1 cellular context compared by ENCODE assay signal in the genomic region with DNA sequence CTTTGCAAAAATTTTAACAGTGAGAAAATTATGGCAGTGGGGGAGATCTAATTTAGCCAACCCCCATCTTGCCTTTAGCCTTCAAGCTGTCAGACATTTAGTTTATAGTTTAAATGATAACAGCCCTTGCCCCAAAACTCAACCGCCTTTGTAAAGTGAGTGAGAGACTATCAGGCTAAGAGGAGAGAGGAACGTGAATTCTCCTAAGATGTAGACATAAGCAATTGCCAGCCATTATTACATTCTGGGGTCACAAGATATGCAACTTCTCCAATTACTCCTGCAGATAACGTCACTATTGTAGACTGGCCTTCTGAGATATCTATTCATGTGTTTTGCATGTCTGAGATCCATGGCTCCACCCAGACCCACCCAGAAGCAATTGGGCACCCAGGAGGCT.
TF ChIP-seq lines count a peak whose summit lies in the region.

No MANE protein-coding gene starts in this region.

TF ChIP-seq in K562, 482 proteins besides CTCF, POLR2A, EP300 and RAD21 (continued from another document and continues in another):
- TF ChIP-seq, protein P1, sequence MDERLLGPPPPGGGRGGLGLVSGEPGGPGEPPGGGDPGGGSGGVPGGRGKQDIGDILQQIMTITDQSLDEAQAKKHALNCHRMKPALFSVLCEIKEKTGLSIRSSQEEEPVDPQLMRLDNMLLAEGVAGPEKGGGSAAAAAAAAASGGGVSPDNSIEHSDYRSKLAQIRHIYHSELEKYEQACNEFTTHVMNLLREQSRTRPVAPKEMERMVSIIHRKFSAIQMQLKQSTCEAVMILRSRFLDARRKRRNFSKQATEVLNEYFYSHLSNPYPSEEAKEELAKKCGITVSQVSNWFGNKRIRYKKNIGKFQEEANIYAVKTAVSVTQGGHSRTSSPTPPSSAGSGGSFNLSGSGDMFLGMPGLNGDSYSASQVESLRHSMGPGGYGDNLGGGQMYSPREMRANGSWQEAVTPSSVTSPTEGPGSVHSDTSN (CRISPR knock-in tag; IDR thresholded peaks at IDR 0.05; ENCODE audit: low read depth) = no peak
- TF ChIP-seq, protein P1 (tag; conservative IDR thresholded peaks at IDR 0.05; ENCODE audit: low read depth) = peak; percentile 69
- peak; percentile 13 for TF ChIP-seq NEUROD1 (IDR thresholded peaks at IDR 0.05; ENCODE audit: borderline replicate concordance, low read depth, low read length, partially characterized antibody)
- no peak for TF ChIP-seq GABPA (tag; conservative IDR thresholded peaks at IDR 0.05; ENCODE audit: low read depth)
- TF ChIP-seq DPF2 (IDR thresholded peaks at IDR 0.05) = peak; percentile 76
- peak; percentile 95 for TF ChIP-seq TEAD4 (IDR thresholded peaks at IDR 0.05; ENCODE audit: low read length)
- no peak for TF ChIP-seq TEAD4 (CRISPR knock-in tag; IDR thresholded peaks at IDR 0.05; ENCODE audit: borderline replicate concordance)
- TF ChIP-seq ERF (CRISPR knock-in tag; IDR thresholded peaks at IDR 0.05) = no peak
- TF ChIP-seq EHMT2 (IDR thresholded peaks at IDR 0.05) = peak; percentile 10; the same call in 1 of the 2 replicates
- no peak for TF ChIP-seq POLR3A (IDR thresholded peaks at IDR 0.05; ENCODE audit: borderline replicate concordance, extremely low read depth, insufficient read depth, insufficient read length)
- peak; percentile 28; the same call in 1 of the 2 replicates for TF ChIP-seq TOE1 (IDR thresholded peaks at IDR 0.05; ENCODE audit: borderline replicate concordance)
- TF ChIP-seq TOE1 (CRISPR knock-in tag; IDR thresholded peaks at IDR 0.05; ENCODE audit: borderline replicate concordance, low read depth) = no peak
- TF ChIP-seq ZNF174 (CRISPR knock-in tag; IDR thresholded peaks at IDR 0.05) = no peak
- TF ChIP-seq GTF2E2 (tag; IDR thresholded peaks at IDR 0.05) = no peak
- no peak for TF ChIP-seq COPS2 (conservative IDR thresholded peaks at IDR 0.05)
- TF ChIP-seq BDP1 (IDR thresholded peaks at IDR 0.05; ENCODE audit: insufficient read depth, insufficient read length) = no peak
- TF ChIP-seq RFX7 (CRISPR knock-in tag; IDR thresholded peaks at IDR 0.05) = no peak
- TF ChIP-seq NONO (IDR thresholded peaks at IDR 0.05; ENCODE audit: low read depth in 2 of 2, low read length in 1 of 2) = 0 out of 4 replicates have a peak, but pooled peaks of 1 of the 2 experiments have one; percentile 30
- no peak for TF ChIP-seq ZNF224 (CRISPR knock-in tag; IDR thresholded peaks at IDR 0.05)
- no peak for TF ChIP-seq EWSR1 (IDR thresholded peaks at IDR 0.05; ENCODE audit: borderline replicate concordance, low read depth, partially characterized antibody)
- TF ChIP-seq, protein P2, sequence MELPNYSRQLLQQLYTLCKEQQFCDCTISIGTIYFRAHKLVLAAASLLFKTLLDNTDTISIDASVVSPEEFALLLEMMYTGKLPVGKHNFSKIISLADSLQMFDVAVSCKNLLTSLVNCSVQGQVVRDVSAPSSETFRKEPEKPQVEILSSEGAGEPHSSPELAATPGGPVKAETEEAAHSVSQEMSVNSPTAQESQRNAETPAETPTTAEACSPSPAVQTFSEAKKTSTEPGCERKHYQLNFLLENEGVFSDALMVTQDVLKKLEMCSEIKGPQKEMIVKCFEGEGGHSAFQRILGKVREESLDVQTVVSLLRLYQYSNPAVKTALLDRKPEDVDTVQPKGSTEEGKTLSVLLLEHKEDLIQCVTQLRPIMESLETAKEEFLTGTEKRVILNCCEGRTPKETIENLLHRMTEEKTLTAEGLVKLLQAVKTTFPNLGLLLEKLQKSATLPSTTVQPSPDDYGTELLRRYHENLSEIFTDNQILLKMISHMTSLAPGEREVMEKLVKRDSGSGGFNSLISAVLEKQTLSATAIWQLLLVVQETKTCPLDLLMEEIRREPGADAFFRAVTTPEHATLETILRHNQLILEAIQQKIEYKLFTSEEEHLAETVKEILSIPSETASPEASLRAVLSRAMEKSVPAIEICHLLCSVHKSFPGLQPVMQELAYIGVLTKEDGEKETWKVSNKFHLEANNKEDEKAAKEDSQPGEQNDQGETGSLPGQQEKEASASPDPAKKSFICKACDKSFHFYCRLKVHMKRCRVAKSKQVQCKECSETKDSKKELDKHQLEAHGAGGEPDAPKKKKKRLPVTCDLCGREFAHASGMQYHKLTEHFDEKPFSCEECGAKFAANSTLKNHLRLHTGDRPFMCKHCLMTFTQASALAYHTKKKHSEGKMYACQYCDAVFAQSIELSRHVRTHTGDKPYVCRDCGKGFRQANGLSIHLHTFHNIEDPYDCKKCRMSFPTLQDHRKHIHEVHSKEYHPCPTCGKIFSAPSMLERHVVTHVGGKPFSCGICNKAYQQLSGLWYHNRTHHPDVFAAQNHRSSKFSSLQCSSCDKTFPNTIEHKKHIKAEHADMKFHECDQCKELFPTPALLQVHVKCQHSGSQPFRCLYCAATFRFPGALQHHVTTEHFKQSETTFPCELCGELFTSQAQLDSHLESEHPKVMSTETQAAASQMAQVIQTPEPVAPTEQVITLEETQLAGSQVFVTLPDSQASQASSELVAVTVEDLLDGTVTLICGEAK (IDR thresholded peaks at IDR 0.05) = no peak
- TF ChIP-seq, protein P2 (CRISPR knock-in tag; IDR thresholded peaks at IDR 0.05) = no peak
- TF ChIP-seq ETS2 (tag; IDR thresholded peaks at IDR 0.05; ENCODE audit: borderline replicate concordance, poor library complexity, severe bottlenecking) = no peak
- peak; percentile 83 for TF ChIP-seq SMARCA4 (IDR thresholded peaks at IDR 0.05)
- TF ChIP-seq FOSL1 (tag; conservative IDR thresholded peaks at IDR 0.05) = peak; percentile 49
- peak; percentile 62; the same call in 1 of the 2 replicates for TF ChIP-seq SMARCE1 (IDR thresholded peaks at IDR 0.05)
- TF ChIP-seq, protein P3, sequence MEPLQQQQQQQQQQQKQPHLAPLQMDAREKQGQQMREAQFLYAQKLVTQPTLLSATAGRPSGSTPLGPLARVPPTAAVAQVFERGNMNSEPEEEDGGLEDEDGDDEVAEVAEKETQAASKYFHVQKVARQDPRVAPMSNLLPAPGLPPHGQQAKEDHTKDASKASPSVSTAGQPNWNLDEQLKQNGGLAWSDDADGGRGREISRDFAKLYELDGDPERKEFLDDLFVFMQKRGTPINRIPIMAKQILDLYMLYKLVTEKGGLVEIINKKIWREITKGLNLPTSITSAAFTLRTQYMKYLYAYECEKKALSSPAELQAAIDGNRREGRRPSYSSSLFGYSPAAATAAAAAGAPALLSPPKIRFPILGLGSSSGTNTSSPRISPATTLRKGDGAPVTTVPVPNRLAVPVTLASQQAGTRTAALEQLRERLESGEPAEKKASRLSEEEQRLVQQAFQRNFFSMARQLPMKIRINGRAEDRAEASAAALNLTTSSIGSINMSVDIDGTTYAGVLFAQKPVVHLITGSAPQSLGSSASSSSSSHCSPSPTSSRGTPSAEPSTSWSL (CRISPR knock-in tag; IDR thresholded peaks at IDR 0.05; ENCODE audit: borderline replicate concordance) = no peak
- TF ChIP-seq, protein P4, sequence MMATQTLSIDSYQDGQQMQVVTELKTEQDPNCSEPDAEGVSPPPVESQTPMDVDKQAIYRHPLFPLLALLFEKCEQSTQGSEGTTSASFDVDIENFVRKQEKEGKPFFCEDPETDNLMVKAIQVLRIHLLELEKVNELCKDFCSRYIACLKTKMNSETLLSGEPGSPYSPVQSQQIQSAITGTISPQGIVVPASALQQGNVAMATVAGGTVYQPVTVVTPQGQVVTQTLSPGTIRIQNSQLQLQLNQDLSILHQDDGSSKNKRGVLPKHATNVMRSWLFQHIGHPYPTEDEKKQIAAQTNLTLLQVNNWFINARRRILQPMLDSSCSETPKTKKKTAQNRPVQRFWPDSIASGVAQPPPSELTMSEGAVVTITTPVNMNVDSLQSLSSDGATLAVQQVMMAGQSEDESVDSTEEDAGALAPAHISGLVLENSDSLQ (IDR thresholded peaks at IDR 0.05) = peak; percentile 67
- peak; percentile 85 for TF ChIP-seq MEIS2 (IDR thresholded peaks at IDR 0.05; ENCODE audit: partially characterized antibody)
- TF ChIP-seq EGR1 (conservative IDR thresholded peaks at IDR 0.05) = no peak
- peak; percentile 65 for TF ChIP-seq CXXC5 (CRISPR knock-in tag; IDR thresholded peaks at IDR 0.05)
- TF ChIP-seq, protein P5, sequence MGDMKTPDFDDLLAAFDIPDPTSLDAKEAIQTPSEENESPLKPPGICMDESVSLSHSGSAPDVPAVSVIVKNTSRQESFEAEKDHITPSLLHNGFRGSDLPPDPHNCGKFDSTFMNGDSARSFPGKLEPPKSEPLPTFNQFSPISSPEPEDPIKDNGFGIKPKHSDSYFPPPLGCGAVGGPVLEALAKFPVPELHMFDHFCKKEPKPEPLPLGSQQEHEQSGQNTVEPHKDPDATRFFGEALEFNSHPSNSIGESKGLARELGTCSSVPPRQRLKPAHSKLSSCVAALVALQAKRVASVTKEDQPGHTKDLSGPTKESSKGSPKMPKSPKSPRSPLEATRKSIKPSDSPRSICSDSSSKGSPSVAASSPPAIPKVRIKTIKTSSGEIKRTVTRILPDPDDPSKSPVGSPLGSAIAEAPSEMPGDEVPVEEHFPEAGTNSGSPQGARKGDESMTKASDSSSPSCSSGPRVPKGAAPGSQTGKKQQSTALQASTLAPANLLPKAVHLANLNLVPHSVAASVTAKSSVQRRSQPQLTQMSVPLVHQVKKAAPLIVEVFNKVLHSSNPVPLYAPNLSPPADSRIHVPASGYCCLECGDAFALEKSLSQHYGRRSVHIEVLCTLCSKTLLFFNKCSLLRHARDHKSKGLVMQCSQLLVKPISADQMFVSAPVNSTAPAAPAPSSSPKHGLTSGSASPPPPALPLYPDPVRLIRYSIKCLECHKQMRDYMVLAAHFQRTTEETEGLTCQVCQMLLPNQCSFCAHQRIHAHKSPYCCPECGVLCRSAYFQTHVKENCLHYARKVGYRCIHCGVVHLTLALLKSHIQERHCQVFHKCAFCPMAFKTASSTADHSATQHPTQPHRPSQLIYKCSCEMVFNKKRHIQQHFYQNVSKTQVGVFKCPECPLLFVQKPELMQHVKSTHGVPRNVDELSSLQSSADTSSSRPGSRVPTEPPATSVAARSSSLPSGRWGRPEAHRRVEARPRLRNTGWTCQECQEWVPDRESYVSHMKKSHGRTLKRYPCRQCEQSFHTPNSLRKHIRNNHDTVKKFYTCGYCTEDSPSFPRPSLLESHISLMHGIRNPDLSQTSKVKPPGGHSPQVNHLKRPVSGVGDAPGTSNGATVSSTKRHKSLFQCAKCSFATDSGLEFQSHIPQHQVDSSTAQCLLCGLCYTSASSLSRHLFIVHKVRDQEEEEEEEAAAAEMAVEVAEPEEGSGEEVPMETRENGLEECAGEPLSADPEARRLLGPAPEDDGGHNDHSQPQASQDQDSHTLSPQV (IDR thresholded peaks at IDR 0.05) = 0 out of 2 replicates have a peak, but pooled peaks have one; percentile 34
- TF ChIP-seq, protein P6, sequence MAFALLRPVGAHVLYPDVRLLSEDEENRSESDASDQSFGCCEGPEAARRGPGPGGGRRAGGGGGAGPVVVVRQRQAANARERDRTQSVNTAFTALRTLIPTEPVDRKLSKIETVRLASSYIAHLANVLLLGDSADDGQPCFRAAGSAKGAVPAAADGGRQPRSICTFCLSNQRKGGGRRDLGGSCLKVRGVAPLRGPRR (CRISPR knock-in tag; IDR thresholded peaks at IDR 0.05) = no peak
- TF ChIP-seq ZC3H11A (IDR thresholded peaks at IDR 0.05; ENCODE audit: low read depth, low read length) = no peak
- no peak for TF ChIP-seq JUNB (CRISPR knock-in tag; conservative IDR thresholded peaks at IDR 0.05)
- TF ChIP-seq LARP7 (IDR thresholded peaks at IDR 0.05) = no peak
- TF ChIP-seq ZC3H4 (CRISPR knock-in tag; IDR thresholded peaks at IDR 0.05; ENCODE audit: borderline replicate concordance) = no peak
- no peak for TF ChIP-seq MAFK (IDR thresholded peaks at IDR 0.05; ENCODE audit: low read length)
- peak; percentile 89 for TF ChIP-seq SOX6 (IDR thresholded peaks at IDR 0.05)
- TF ChIP-seq, protein P7, sequence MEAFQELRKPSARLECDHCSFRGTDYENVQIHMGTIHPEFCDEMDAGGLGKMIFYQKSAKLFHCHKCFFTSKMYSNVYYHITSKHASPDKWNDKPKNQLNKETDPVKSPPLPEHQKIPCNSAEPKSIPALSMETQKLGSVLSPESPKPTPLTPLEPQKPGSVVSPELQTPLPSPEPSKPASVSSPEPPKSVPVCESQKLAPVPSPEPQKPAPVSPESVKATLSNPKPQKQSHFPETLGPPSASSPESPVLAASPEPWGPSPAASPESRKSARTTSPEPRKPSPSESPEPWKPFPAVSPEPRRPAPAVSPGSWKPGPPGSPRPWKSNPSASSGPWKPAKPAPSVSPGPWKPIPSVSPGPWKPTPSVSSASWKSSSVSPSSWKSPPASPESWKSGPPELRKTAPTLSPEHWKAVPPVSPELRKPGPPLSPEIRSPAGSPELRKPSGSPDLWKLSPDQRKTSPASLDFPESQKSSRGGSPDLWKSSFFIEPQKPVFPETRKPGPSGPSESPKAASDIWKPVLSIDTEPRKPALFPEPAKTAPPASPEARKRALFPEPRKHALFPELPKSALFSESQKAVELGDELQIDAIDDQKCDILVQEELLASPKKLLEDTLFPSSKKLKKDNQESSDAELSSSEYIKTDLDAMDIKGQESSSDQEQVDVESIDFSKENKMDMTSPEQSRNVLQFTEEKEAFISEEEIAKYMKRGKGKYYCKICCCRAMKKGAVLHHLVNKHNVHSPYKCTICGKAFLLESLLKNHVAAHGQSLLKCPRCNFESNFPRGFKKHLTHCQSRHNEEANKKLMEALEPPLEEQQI (IDR thresholded peaks at IDR 0.05) = 0 out of 2 replicates have a peak, but pooled peaks have one; percentile 57
